Comparison of ENCODE assay signal across 15 cellular contexts in genomic region chr1:15902882-15903281, GRCh38. TPM values are rescaled to one million over a fixed set of nuclear protein-coding genes. Genes with fewer than 3 reads are reported as not detected.
A peak's percentile ranks its signal among the peaks of the same experiment; 100 is the strongest.
DNase-seq lines count a peak whose midpoint lies in the region; ATAC-seq and TF ChIP-seq lines count a peak whose summit lies in the region.
"Had no signal": no experiment of that assay in that cellular context is flagged by ENCODE, and none has a peak within 500 bp of the region (broad histone marks: within the 10 kb centered on the region; RNA-seq: fewer than 3 reads in every experiment).

No MANE protein-coding gene starts in this region.

- no peak overlapping the region for H3K4me3 ChIP-seq in HFF-Myc (replicated peaks; ENCODE audit: low read depth, low read length)
- no peak overlapping the region for H3K4me3 ChIP-seq in left ventricle myocardium inferior
- no peak overlapping the region for H3K4me3 ChIP-seq in vagina
- H3K4me3 ChIP-seq: prostate gland had no signal

- peaks cover 9% of the 10 kb centered on the region for H3K36me3 ChIP-seq in left ventricle myocardium inferior
- no peaks in the 10 kb centered on the region for H3K36me3 ChIP-seq in vagina
- H3K36me3 ChIP-seq: prostate gland had no signal

- no peak for ATAC-seq in GM18868 (IDR thresholded peaks at IDR 0.05; ENCODE audit: unreplicated experiment)

- TF ChIP-seq POLR2A in vagina (IDR thresholded peaks at IDR 0.05): no peak

- H3K9me3 ChIP-seq in left ventricle myocardium inferior (replicated peaks): no peaks in the 10 kb centered on the region
- H3K9me3 ChIP-seq in vagina: no peaks in the 10 kb centered on the region
- H3K9me3 ChIP-seq: prostate gland had no signal

- H3K4me1 ChIP-seq in left ventricle myocardium inferior (peaks cover 43% of the 10 kb centered on the region), vagina (peaks cover 46% of the 10 kb centered on the region)
- H3K4me1 ChIP-seq: prostate gland had no signal

- H3K27me3 ChIP-seq in left ventricle myocardium inferior (ENCODE audit: low read depth): no peaks in the 10 kb centered on the region
- H3K27me3 ChIP-seq in vagina: no peaks in the 10 kb centered on the region

- peak overlapping the region; percentile 22 for H3K27ac ChIP-seq in 22Rv1
- H3K27ac ChIP-seq in left ventricle myocardium inferior (replicated peaks): peak overlapping the region; percentile 43
- no peak overlapping the region for H3K27ac ChIP-seq in vagina
- H3K27ac ChIP-seq: prostate gland had no signal

- intact Hi-C loops in left ventricle myocardium inferior (cut with micrococcal nuclease) (no loop called here), vagina (cut with DNase I) (loop anchor here (10.0 kb wide), 1 partner anchor 88 kb away; no protein-coding TSS in a partner anchor)

- peak; percentile 35 for DNase-seq in HFF-Myc (ENCODE audit: extremely low read depth, low read depth)
- DNase-seq in astrocyte of the hippocampus (ENCODE audit: low read depth, low spot score): peak; percentile 61
- no peak for DNase-seq in left ventricle myocardium inferior
- no peak for DNase-seq in RPMI8226
- DNase-seq in inferior parietal cortex (ENCODE audit: extremely low spot score): no peak
- no peak for DNase-seq in vagina (ENCODE audit: extremely low spot score in 2 of 2)
- DNase-seq: activated CD4-positive, alpha-beta memory T cell treated with anti-CD3 and anti-CD28 coated beads for 36 hours; activated naive CD4-positive, alpha-beta T cell treated with Interleukin-2 at 50 U/mL for 16 hours; dermis blood vessel endothelial cell; hypothalamus; NCI-H1105; NCI-H82 had no signal

- TF ChIP-seq CTCF in 22Rv1 (IDR thresholded peaks at IDR 0.05): no peak
- TF ChIP-seq CTCF in HFF-Myc (IDR thresholded peaks at IDR 0.05; ENCODE audit: low read depth, low read length, missing control alignments): no peak
- no peak for TF ChIP-seq CTCF in left ventricle myocardium inferior (IDR thresholded peaks at IDR 0.05; ENCODE audit: borderline replicate concordance)
- no peak for TF ChIP-seq CTCF in vagina (IDR thresholded peaks at IDR 0.05)

RNA-seq across cellular contexts. Expression of gene SPEN, which starts 55.4 kb away (rescaled TPM):
- total RNA-seq in left ventricle myocardium inferior (20.8 TPM), vagina (55.2 TPM)

Comparison
In these comparisons a context has a peak if more than half of its experiments do, and no peak if none do; other contexts are left out.
1. DNase-seq: peak in HFF-Myc (single experiment) and astrocyte of the hippocampus (single experiment); none in left ventricle myocardium inferior (single experiment), RPMI8226 (single experiment), inferior parietal cortex (single experiment) and vagina (0 of 2).